In the genomic region with DNA sequence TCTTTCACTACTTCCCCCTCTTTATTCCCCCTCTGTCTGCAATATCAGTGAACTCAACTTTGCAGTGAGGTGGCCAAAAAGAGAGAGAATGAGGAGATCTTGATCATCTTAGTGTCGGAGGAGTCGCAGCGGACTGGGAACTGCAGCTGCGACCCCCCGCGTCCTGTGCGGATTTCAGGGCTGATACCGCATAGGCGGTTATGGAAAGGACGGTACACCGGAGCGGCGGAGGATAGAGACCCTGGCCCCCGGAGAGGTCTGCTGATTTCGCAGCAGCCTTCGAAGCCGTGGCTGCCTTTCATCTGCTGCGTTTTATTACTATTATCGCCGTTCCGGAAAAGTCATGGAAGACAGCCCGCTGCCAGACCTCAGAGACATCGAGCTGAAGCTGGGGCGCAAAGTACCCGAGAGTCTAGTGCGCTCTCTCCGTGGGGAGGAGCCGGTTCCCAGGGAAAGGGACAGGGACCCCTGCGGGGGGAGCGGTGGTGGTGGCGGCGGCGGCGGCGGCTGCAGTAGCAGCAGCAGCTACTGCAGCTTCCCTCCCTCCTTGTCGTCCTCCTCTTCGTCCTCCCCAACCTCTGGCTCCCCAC, we compare ENCODE assay signal across 9 cellular contexts. TPM values are rescaled to one million over a fixed set of nuclear protein-coding genes. Genes with fewer than 3 reads are reported as not detected.
DNase-seq lines count a peak whose midpoint lies in the region; ATAC-seq, FAIRE-seq and TF ChIP-seq lines count a peak whose summit lies in the region.
"Had no signal": no experiment of that assay in that cellular context is flagged by ENCODE, and none has a peak within 500 bp of the region (broad histone marks: within the 10 kb centered on the region; RNA-seq: fewer than 3 reads in every experiment).

No MANE protein-coding gene starts in this region.

- H3K4me3 ChIP-seq in H1 (ENCODE audit: extremely low read depth in 1 of 4, insufficient read depth in 2 of 4, low read depth in 3 of 4, low read length in 4 of 4) (peak overlapping the region; percentile 60 to 75 (median 71)), mucosa of rectum (ENCODE audit: low read length in 2 of 2) (peak overlapping the region; percentile 95 to 98), OCI-LY7 (ENCODE audit: low read depth, low read length, poor library complexity, severe bottlenecking) (no peak overlapping the region)

- no peak overlapping the region for H3K4ac ChIP-seq in H1 (replicated peaks; ENCODE audit: insufficient read length, low read depth, low read length)

- intact Hi-C loops in OCI-LY7 (cut with micrococcal nuclease; ENCODE audit: unreplicated experiment) = no loop called here

- ATAC-seq in activated T-cell treated with anti-CD3 and anti-CD28 coated beads, Interleukin-2, amount 50 U/mL, for 4 hours = no peak

- H3K36me3 ChIP-seq in H1 (ENCODE audit: control insufficient read depth in 2 of 4, insufficient read depth in 4 of 4, low read length in 3 of 4) (no peaks in the 10 kb centered on the region), mucosa of rectum (ENCODE audit: control insufficient read depth in 2 of 2, insufficient read depth in 2 of 2, low read length in 2 of 2) (no peaks in the 10 kb centered on the region), OCI-LY7 (ENCODE audit: insufficient read depth, low read length) (no peaks in the 10 kb centered on the region)

- H2BK15ac ChIP-seq in H1 (ENCODE audit: low read length) = no peak overlapping the region

- TF ChIP-seq POLR2A in H1 (IDR thresholded peaks at IDR 0.05; ENCODE audit: control extremely low read depth in 1 of 2, low read depth in 2 of 2, low read length in 2 of 2) = no peak

- H2AFZ ChIP-seq in H1 (ENCODE audit: low read length) (peak overlapping the region; percentile 86; the same call in 1 of the 2 replicates), OCI-LY7 (ENCODE audit: low read length) (no peak overlapping the region)

- H4K5ac ChIP-seq in H1 (ENCODE audit: insufficient read length, low read depth, low read length) = no peak overlapping the region

- H3K27ac ChIP-seq in H1 (ENCODE audit: low read depth, low read length) = no peak overlapping the region
- H3K27ac ChIP-seq in mucosa of rectum (ENCODE audit: low read depth in 2 of 2, low read length in 2 of 2) = peak overlapping the region; percentile 93 to 97
- H3K27ac ChIP-seq in OCI-LY7 (ENCODE audit: low read depth, low read length, poor library complexity, severe bottlenecking) = no peak overlapping the region

- peak overlapping the region; percentile 8; the same call in 1 of the 2 replicates for H2BK5ac ChIP-seq in H1 (ENCODE audit: low read depth, low read length)

- no peaks in the 10 kb centered on the region for H3K4me1 Mint-ChIP-seq in activated T-cell treated with anti-CD3 and anti-CD28 coated beads, Interleukin-2, amount 50 U/mL, for 4 hours (ENCODE audit: low read depth)

- no peak for TF ChIP-seq EP300 in H1 (IDR thresholded peaks at IDR 0.05; ENCODE audit: borderline replicate concordance in 1 of 2, low read depth in 2 of 2, low read length in 2 of 2)

- TF ChIP-seq RAD21 in H1 (IDR thresholded peaks at IDR 0.05 in 1 of 2, conservative IDR thresholded peaks at IDR 0.05 in 1 of 2; ENCODE audit: low read depth in 2 of 2, low read length in 2 of 2) = no peak

- H3K14ac ChIP-seq in H1 (ENCODE audit: insufficient read length) = no peak overlapping the region

- DNase-seq in NCI-H510A treated with DMSO at 0.1 percent for 48 hours (lab: John Stamatoyannopoulos, UW) (peak; percentile 55), NCI-H510A (lab: John Stamatoyannopoulos, UW) (no peak), NCI-H345 treated with DMSO at 0.1 percent for 48 hours (lab: John Stamatoyannopoulos, UW; ENCODE audit: unreplicated experiment) (peak; percentile 38), H1 (ENCODE audit: low read depth in 1 of 2, low spot score in 2 of 2) (peak in 1 of 2 experiments; percentile 64), OCI-LY7 (ENCODE audit: low spot score) (no peak), HuH-7 (ENCODE audit: low spot score) (no peak)
- no peak for DNase-seq in activated T-cell treated with anti-CD3 and anti-CD28 coated beads, Interleukin-2, amount 50 U/mL, for 4 hours
- DNase-seq: CD4-positive, CD25-positive, alpha-beta regulatory T cell had no signal

- H3K9me2 ChIP-seq in OCI-LY7 (ENCODE audit: insufficient read depth, low read length) = no peaks in the 10 kb centered on the region

- H3K23me2 ChIP-seq in H1 (ENCODE audit: low read depth, low read length) = peaks cover 14% of the 10 kb centered on the region; the same call in 1 of the 2 replicates

- 3% methylated on average over 33 of the region's 37 CpGs; no CpG with 5 or more reads in 1 of the 2 experiments for WGBS in H1 (ENCODE audit: extremely low coverage in 1 of 2, insufficient coverage in 1 of 2, insufficient read length in 1 of 2, insufficient replicate concordance in 2 of 2, low coverage in 1 of 2, low lambda C conversion rate in 2 of 2, missing lambda C conversion rate in 1 of 2), 2 experiments

- no peak for FAIRE-seq in H1 (lab: Jason Lieb, UNC)

- H4K20me1 ChIP-seq in H1 (replicated peaks in 1 of 2; ENCODE audit: control insufficient read depth in 1 of 2, insufficient read depth in 2 of 2, low read length in 2 of 2) (no peaks in the 10 kb centered on the region), OCI-LY7 (ENCODE audit: insufficient read depth, low read length) (no peaks in the 10 kb centered on the region)

- no peak overlapping the region for H2BK20ac ChIP-seq in H1 (ENCODE audit: low read length)

- H4K91ac ChIP-seq in H1 (replicated peaks; ENCODE audit: insufficient read length, low read length) = no peak overlapping the region

- H2AK5ac ChIP-seq in H1 (ENCODE audit: low read depth, low read length) = no peak overlapping the region

- H3K4me2 ChIP-seq in H1 (ENCODE audit: insufficient read depth in 1 of 2, low read depth in 2 of 2, low read length in 2 of 2) (peak overlapping the region; percentile 90 to 98), OCI-LY7 (ENCODE audit: low read length) (no peak overlapping the region)

- H3K9ac ChIP-seq in H1 (replicated peaks in 1 of 4; ENCODE audit: extremely low read depth in 1 of 4, low read depth in 3 of 4, low read length in 3 of 4) = no peak overlapping the region
- peak overlapping the region; percentile 79 to 87 for H3K9ac ChIP-seq in mucosa of rectum (ENCODE audit: low read depth in 1 of 2, low read length in 2 of 2)

- H3K56ac ChIP-seq in H1 (replicated peaks; ENCODE audit: insufficient read length, low read depth, low read length) = no peak overlapping the region

- peaks cover 0 to 14% (median 8%) of the 10 kb centered on the region in 4 experiments; a peak in 6 of 7 replicates for H3K27me3 ChIP-seq in H1 (replicated peaks in 1 of 4; ENCODE audit: control insufficient read depth in 3 of 4, extremely low read depth in 1 of 4, insufficient read depth in 3 of 4, low read length in 3 of 4)
- no peaks in the 10 kb centered on the region for H3K27me3 ChIP-seq in mucosa of rectum (ENCODE audit: control insufficient read depth in 2 of 2, insufficient read depth in 2 of 2, low read length in 2 of 2)

- no peak for TF ChIP-seq CTCF in H1 (IDR thresholded peaks at IDR 0.05; ENCODE audit: control extremely low read depth in 1 of 3, insufficient read depth in 1 of 3, low read depth in 1 of 3, low read length in 3 of 3)
- no peak for TF ChIP-seq CTCF in OCI-LY7 (conservative IDR thresholded peaks at IDR 0.05; ENCODE audit: low read length)

- H4K8ac ChIP-seq in H1 (ENCODE audit: extremely low read depth, insufficient read depth, low read length) = no peak overlapping the region; the same call in 1 of the 2 replicates

- H3K9me3 ChIP-seq in H1 (ENCODE audit: insufficient read depth in 2 of 2, low read depth in 1 of 2, low read length in 1 of 2) (no peaks in the 10 kb centered on the region), mucosa of rectum (ENCODE audit: control insufficient read depth in 2 of 2, low read length in 2 of 2) (no peaks in the 10 kb centered on the region), OCI-LY7 (ENCODE audit: low read length) (no peaks in the 10 kb centered on the region)

- BruUV-seq in OCI-LY7 (replicated peaks; lab: Mats Ljungman, UMichigan) = no TSS peak

- H3K9me3 Mint-ChIP-seq in activated T-cell treated with anti-CD3 and anti-CD28 coated beads, Interleukin-2, amount 50 U/mL, for 4 hours = peaks cover 4% of the 10 kb centered on the region

- peaks cover 16% of the 10 kb centered on the region for H3K27me3 Mint-ChIP-seq in activated T-cell treated with anti-CD3 and anti-CD28 coated beads, Interleukin-2, amount 50 U/mL, for 4 hours (ENCODE audit: low read depth)

- no peaks in the 10 kb centered on the region for H3K79me2 ChIP-seq in H1 (ENCODE audit: control insufficient read depth in 1 of 2, insufficient read depth in 2 of 2, low read length in 2 of 2)
- no peaks in the 10 kb centered on the region for H3K79me2 ChIP-seq in OCI-LY7 (ENCODE audit: insufficient read depth, low read depth, low read length)

- CTCF ChIA-PET in H1 (lab: Charles Lee; ENCODE audit: partially characterized antibody) = interaction anchor here (0.8 to 4.0 kb wide), 17 partner anchors 9 to 255 kb away, joined by 3 to 30 read pairs (median 5); no protein-coding TSS in a partner anchor
- CTCF ChIA-PET in OCI-LY7 (lab: Charles Lee; ENCODE audit: unreplicated experiment) = no interaction called here

- no peak overlapping the region; the same call in 1 of the 2 replicates for H3K18ac ChIP-seq in H1 (ENCODE audit: extremely low read depth, low read length)

- POLR2A ChIA-PET in H1 (lab: Charles Lee; ENCODE audit: partially characterized antibody) = interaction anchor here (0.6 to 1.3 kb wide), 2 partner anchors 73 to 200 kb away, joined by 3 read pairs; no protein-coding TSS in a partner anchor
- POLR2A ChIA-PET in OCI-LY7 (lab: Charles Lee) = interaction anchor here (0.6 kb wide), 1 partner anchor 46 kb away, joined by 3 read pairs; no protein-coding TSS in a partner anchor

- H3K36me3 Mint-ChIP-seq in activated T-cell treated with anti-CD3 and anti-CD28 coated beads, Interleukin-2, amount 50 U/mL, for 4 hours (ENCODE audit: insufficient read depth) = no peaks in the 10 kb centered on the region
- H3K36me3 Mint-ChIP-seq: CD4-positive, CD25-positive, alpha-beta regulatory T cell had no signal

- no peak overlapping the region for H3K4me3 Mint-ChIP-seq in activated T-cell treated with anti-CD3 and anti-CD28 coated beads, Interleukin-2, amount 50 U/mL, for 4 hours
- H3K4me3 Mint-ChIP-seq: CD4-positive, CD25-positive, alpha-beta regulatory T cell had no signal

- no peaks in the 10 kb centered on the region for H3K79me1 ChIP-seq in H1 (ENCODE audit: low read depth, low read length)

- H2BK120ac ChIP-seq in H1 (replicated peaks; ENCODE audit: low read depth, low read length) = no peak overlapping the region

- H2BK12ac ChIP-seq in H1 (ENCODE audit: low read depth, low read length) = no peak overlapping the region

- H3K4me1 ChIP-seq in H1 (replicated peaks in 1 of 4; ENCODE audit: control insufficient read depth in 3 of 4, insufficient read depth in 4 of 4, low read length in 3 of 4) = no peaks in the 10 kb centered on the region
- H3K4me1 ChIP-seq in mucosa of rectum (ENCODE audit: control insufficient read depth in 2 of 2, insufficient read depth in 2 of 2, low read length in 2 of 2) = peaks cover 0 to 18% of the 10 kb centered on the region in 2 donors
- H3K4me1 ChIP-seq in OCI-LY7 (ENCODE audit: insufficient read depth, low read length, poor library complexity, severe bottlenecking) = no peaks in the 10 kb centered on the region

- no peak overlapping the region for H3K23ac ChIP-seq in H1 (ENCODE audit: insufficient read length)

RNA-seq across cellular contexts. Expression of a gene that starts 0.6 kb away (rescaled TPM):
- 1.2 and 1.6 TPM in 2 replicates for total RNA-seq in H1 (2021; fragmentation: NEBNext Ultra II Directional; extraction: Animal tissue kit (Norgen Biotek cat#: 25700))
- 0.25 and 0.63 TPM in 2 replicates for polyA plus RNA-seq in H1 (2011; rRNA removed)
- polyA plus RNA-seq in H1 (2011; cell fraction: cytosol; rRNA removed) = 0.48 TPM
- 0.14 TPM for polyA plus RNA-seq in H1 (2011; cell fraction: nucleus; rRNA removed)
- 0.42 to 1.0 TPM (median 0.62 TPM) in 4 replicates for polyA plus RNA-seq in H1 (2012, experiment 1 of 2)
- 0.63 TPM for polyA plus RNA-seq in H1 (2012, experiment 2 of 2)
- polyA plus RNA-seq in H1 (2013, experiment 1 of 2) = 0.83 TPM
- 1.0 TPM for polyA plus RNA-seq in H1 (2013, experiment 2 of 2)
- polyA minus RNA-seq in H1 (2011; rRNA and poly(A)+ RNA removed) = 0.39 and 1.5 TPM in 2 replicates
- polyA minus RNA-seq in H1 (2011; cell fraction: cytosol; rRNA and poly(A)+ RNA removed) = 1.2 TPM
- polyA minus RNA-seq in H1 (2011; cell fraction: nucleus; rRNA and poly(A)+ RNA removed) = not detected
- not detected in 2 replicates for total RNA-seq in OCI-LY7 (2014; rRNA removed; shearing (Covaris generic))
- total RNA-seq in OCI-LY7 (2022) = not detected in 2 replicates
- total RNA-seq in activated T-cell treated with anti-CD3 and anti-CD28 coated beads, Interleukin-2, amount 50 U/mL, for 4 hours = not detected
- total RNA-seq: CD4-positive, CD25-positive, alpha-beta regulatory T cell had no signal
- polyA plus RNA-seq: CD4-positive, CD25-positive, alpha-beta regulatory T cell had no signal

Comparison
In these comparisons a context has a peak if more than half of its experiments do, and no peak if none do; other contexts are left out.
1. DNase-seq: peak in NCI-H510A treated with DMSO at 0.1 percent for 48 hours (single experiment) and NCI-H345 treated with DMSO at 0.1 percent for 48 hours (single experiment); none in NCI-H510A (single experiment), OCI-LY7 (single experiment), HuH-7 (single experiment) and activated T-cell treated with anti-CD3 and anti-CD28 coated beads, Interleukin-2, amount 50 U/mL, for 4 hours (single experiment).
2. H3K27ac ChIP-seq: peak in mucosa of rectum (2 of 2); none in H1 (single experiment) and OCI-LY7 (single experiment).
3. H3K9ac ChIP-seq: peak in mucosa of rectum (2 of 2); none in H1 (0 of 4).